13 cellular contexts compared by ENCODE assay signal in the genomic region with DNA sequence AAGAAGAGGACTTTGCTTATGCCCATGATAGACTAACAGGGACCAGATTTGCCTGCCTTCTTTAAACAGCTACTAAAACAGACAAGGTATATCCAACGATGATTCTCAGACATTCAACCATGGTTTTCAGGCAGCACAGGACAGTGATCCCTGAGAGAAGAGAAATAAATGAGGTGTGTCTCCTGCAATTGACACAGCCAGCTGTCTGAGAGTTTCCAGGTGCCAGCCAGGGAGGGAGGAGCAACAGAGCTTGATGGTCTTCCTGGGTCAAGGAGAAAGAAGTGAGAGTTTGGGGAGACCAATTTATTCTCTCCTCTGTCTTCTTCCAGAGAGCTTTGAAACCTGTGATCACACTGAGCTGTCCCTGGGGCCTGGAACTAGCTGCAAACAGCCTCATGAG.
DNase-seq lines count a peak whose midpoint lies in the region; ATAC-seq and TF ChIP-seq lines count a peak whose summit lies in the region.
"Had no signal": no experiment of that assay in that cellular context is flagged by ENCODE, and none has a peak within 500 bp of the region (broad histone marks: within the 10 kb centered on the region; RNA-seq: fewer than 3 reads in every experiment).

No MANE protein-coding gene starts in this region.

- H3K36me3 ChIP-seq in breast epithelium: no peaks in the 10 kb centered on the region
- no peaks in the 10 kb centered on the region for H3K36me3 ChIP-seq in H7 (replicated peaks; ENCODE audit: control insufficient read depth, insufficient read depth, low read length)
- H3K36me3 ChIP-seq: BE2C, HAP-1 had no signal

- H3K27ac ChIP-seq in breast epithelium (no peak overlapping the region), cingulate gyrus (ENCODE audit: low read depth, low read length) (peak overlapping the region; percentile 39)

- DNase-seq in MCF 10A (ENCODE audit: unreplicated experiment): no peak
- DNase-seq in breast epithelium (ENCODE audit: low spot score in 2 of 2): no peak
- peak; percentile 88 for DNase-seq in NCI-H345 treated with DMSO at 0.1 percent for 48 hours (lab: John Stamatoyannopoulos, UW; ENCODE audit: unreplicated experiment)
- no peak for DNase-seq in H7
- DNase-seq in left lobe of liver (ENCODE audit: low spot score): no peak
- DNase-seq in NK-92 (lab: John Stamatoyannopoulos, UW; ENCODE audit: unreplicated experiment): no peak
- DNase-seq: BE2C, NCI-H526, SIG-M5, T-helper 17 cell had no signal

- intact Hi-C loops in MCF 10A (cut with micrococcal nuclease) (no loop called here), breast epithelium (cut with DNase I; ENCODE audit: low total_unique reads) (no loop called here)

- H3K4me1 Mint-ChIP-seq in MCF 10A (ENCODE audit: insufficient read depth, unreplicated experiment): peaks cover 14% of the 10 kb centered on the region

- H3K27me3 ChIP-seq in breast epithelium (peaks cover 0 to 12% of the 10 kb centered on the region in 2 donors), H7 (ENCODE audit: control insufficient read depth, insufficient read depth, low read length) (no peaks in the 10 kb centered on the region)

- TF ChIP-seq CTCF in MCF 10A (IDR thresholded peaks at IDR 0.05; ENCODE audit: unreplicated experiment) (no peak), breast epithelium (IDR thresholded peaks at IDR 0.05) (no peak)

- no peaks in the 10 kb centered on the region for H3K36me3 Mint-ChIP-seq in MCF 10A (ENCODE audit: insufficient read depth, unreplicated experiment)
- H3K36me3 Mint-ChIP-seq: IgD-negative memory B cell had no signal

- no TSS peak for BruUV-seq in MCF 10A (replicated peaks; lab: Mats Ljungman, UMichigan)

- H3K4me3 Mint-ChIP-seq in MCF 10A (ENCODE audit: unreplicated experiment): no peak overlapping the region
- H3K4me3 Mint-ChIP-seq: IgD-negative memory B cell, T-helper 17 cell had no signal

- H3K4me3 ChIP-seq in breast epithelium: no peak overlapping the region
- H3K4me3 ChIP-seq in H7 (ENCODE audit: insufficient read depth, low read depth, low read length): no peak overlapping the region
- H3K4me3 ChIP-seq: HAP-1 had no signal

- H3K9me3 Mint-ChIP-seq in MCF 10A (ENCODE audit: unreplicated experiment): no peaks in the 10 kb centered on the region
- H3K9me3 Mint-ChIP-seq: IgD-negative memory B cell had no signal

- CTCF ChIA-PET in MCF 10A (lab: Yijun Ruan, JAX): interaction anchor here (0.5 to 1.9 kb wide), 6 partner anchors 8 to 1578 kb away, joined by 3 to 12 read pairs (median 4); no protein-coding TSS in a partner anchor

- POLR2A ChIA-PET in MCF 10A (lab: Yijun Ruan, JAX): interaction anchor here (1.0 to 1.4 kb wide), 4 partner anchors 13 to 32 kb away, joined by 3 to 5 read pairs (median 4); no protein-coding TSS in a partner anchor

- peak overlapping the region; percentile 23 for H3K27ac Mint-ChIP-seq in MCF 10A (ENCODE audit: low read depth, unreplicated experiment)
- H3K27ac Mint-ChIP-seq: IgD-negative memory B cell, T-helper 17 cell had no signal

- no peaks in the 10 kb centered on the region for H3K27me3 Mint-ChIP-seq in MCF 10A (ENCODE audit: insufficient read depth, unreplicated experiment)

- ATAC-seq in left lobe of liver: no peak
- ATAC-seq: T-helper 17 cell had no signal

- no peak for TF ChIP-seq POLR2A in breast epithelium (IDR thresholded peaks at IDR 0.05)

- no peaks in the 10 kb centered on the region for H3K4me1 ChIP-seq in breast epithelium
- H3K4me1 ChIP-seq: BE2C, HAP-1 had no signal

- no peaks in the 10 kb centered on the region for H3K9me3 ChIP-seq in breast epithelium
- H3K9me3 ChIP-seq: BE2C, HAP-1 had no signal
